31 cellular contexts compared by ENCODE assay signal in genomic region chr2:62744603-62745002, GRCh38.
"Had no signal": no experiment of that assay in that cellular context is flagged by ENCODE, and none has a peak within 500 bp of the region (broad histone marks: within the 10 kb centered on the region; RNA-seq: fewer than 3 reads in every experiment).

No MANE protein-coding gene starts in this region.

- H3K9me3 ChIP-seq: neutrophil, sigmoid colon, upper lobe of left lung, vagina had no signal

- H3K4me3 Mint-ChIP-seq: activated B cell treated with CpG ODN at 0.5 μM for 24 hours; activated CD8-positive, alpha-beta T cell treated with anti-CD3 and anti-CD28 coated beads for 36 hours; activated T-cell treated with anti-CD3 and anti-CD28 coated beads, Interleukin-2, amount 50 U/mL, for 4 hours; activated T-helper 17 cell treated with anti-CD3 and anti-CD28 coated beads, Interleukin-2, amount 50 U/mL, for 72 hours; mesothelial cell of epicardium; naive B cell; nephron progenitor cell; stimulated activated effector memory CD8-positive, alpha-beta T cell treated with anti-CD3 and anti-CD28 coated beads, Interleukin-12 subunit alpha, Interleukin-12 subunit beta, amount 100 ng/mL, for 72 hours; stimulated activated naive CD8-positive, alpha-beta T cell treated with anti-CD3 and anti-CD28 coated beads, Interleukin-15, Interleukin-2, amounts not matched to agents 100 ng/mL and 50 ng/mL, for 24 hours; T-helper 1 cell treated with Interleukin-12 subunit alpha and Interleukin-12 subunit beta and Interleukin-4 antibody, amounts not matched to agents 30 μg/mL and 1 μg/mL, for 36 hours had no signal

- DNase-seq: activated B cell treated with CpG ODN at 0.5 μM for 24 hours; activated CD4-positive, alpha-beta T cell treated with anti-CD3 and anti-CD28 coated beads, Interleukin-2, amount 50 U/mL, for 1 hour; activated CD8-positive, alpha-beta T cell treated with anti-CD3 and anti-CD28 coated beads for 36 hours; activated gamma-delta T cell treated with Interleukin-2 at 50 U/mL for 16 hours; activated naive CD4-positive, alpha-beta T cell treated with anti-CD3 and anti-CD28 coated beads, Interleukin-2, amount 50 U/mL, for 16 hours; activated T-cell treated with anti-CD3 and anti-CD28 coated beads, Interleukin-2, amount 50 U/mL, for 4 hours; amniotic stem cell; brain microvascular endothelial cell; cortex of kidney; glutamatergic neuron; left cardiac atrium; mammary epithelial cell; naive B cell; nephron progenitor cell; sigmoid colon; small intestine; stimulated activated CD4-positive, alpha-beta T cell treated with anti-CD3 and anti-CD28 coated beads, Interleukin-4, amount 100 ng/mL, for 24 hours; T1000; upper lobe of left lung had no signal

- H3K36me3 Mint-ChIP-seq: stimulated activated effector memory CD8-positive, alpha-beta T cell treated with anti-CD3 and anti-CD28 coated beads, Interleukin-12 subunit alpha, Interleukin-12 subunit beta, amount 100 ng/mL, for 72 hours had no signal

- H3K4me1 Mint-ChIP-seq: stimulated activated effector memory CD8-positive, alpha-beta T cell treated with anti-CD3 and anti-CD28 coated beads, Interleukin-12 subunit alpha, Interleukin-12 subunit beta, amount 100 ng/mL, for 72 hours had no signal

- H3K27me3 Mint-ChIP-seq: activated B cell treated with CpG ODN at 0.5 μM for 24 hours; activated CD8-positive, alpha-beta T cell treated with anti-CD3 and anti-CD28 coated beads for 36 hours; activated T-helper 17 cell treated with anti-CD3 and anti-CD28 coated beads, Interleukin-2, amount 50 U/mL, for 72 hours; naive B cell; stimulated activated naive CD8-positive, alpha-beta T cell treated with anti-CD3 and anti-CD28 coated beads, Interleukin-15, Interleukin-2, amounts not matched to agents 100 ng/mL and 50 ng/mL, for 24 hours had no signal

- H3K9me3 Mint-ChIP-seq: activated B cell treated with CpG ODN at 0.5 μM for 24 hours; activated T-helper 17 cell treated with anti-CD3 and anti-CD28 coated beads, Interleukin-2, amount 50 U/mL, for 72 hours; mesothelial cell of epicardium; stimulated activated effector memory CD8-positive, alpha-beta T cell treated with anti-CD3 and anti-CD28 coated beads, Interleukin-12 subunit alpha, Interleukin-12 subunit beta, amount 100 ng/mL, for 72 hours; T-helper 1 cell treated with Interleukin-12 subunit alpha and Interleukin-12 subunit beta and Interleukin-4 antibody, amounts not matched to agents 30 μg/mL and 1 μg/mL, for 36 hours had no signal

- H3K27ac Mint-ChIP-seq: activated B cell treated with CpG ODN at 0.5 μM for 24 hours; activated CD8-positive, alpha-beta T cell treated with anti-CD3 and anti-CD28 coated beads for 36 hours; activated T-helper 17 cell treated with anti-CD3 and anti-CD28 coated beads, Interleukin-2, amount 50 U/mL, for 72 hours; mesothelial cell of epicardium; nephron progenitor cell; stimulated activated effector memory CD8-positive, alpha-beta T cell treated with anti-CD3 and anti-CD28 coated beads, Interleukin-12 subunit alpha, Interleukin-12 subunit beta, amount 100 ng/mL, for 72 hours; stimulated activated naive CD8-positive, alpha-beta T cell treated with anti-CD3 and anti-CD28 coated beads, Interleukin-15, Interleukin-2, amounts not matched to agents 100 ng/mL and 50 ng/mL, for 24 hours; T-helper 1 cell treated with Interleukin-12 subunit alpha and Interleukin-12 subunit beta and Interleukin-4 antibody, amounts not matched to agents 30 μg/mL and 1 μg/mL, for 36 hours had no signal

- H3K4me3 ChIP-seq: sigmoid colon, upper lobe of left lung, vagina had no signal

- H3K36me3 ChIP-seq: brain microvascular endothelial cell, neutrophil, sigmoid colon, upper lobe of left lung, vagina had no signal

- H3K27ac ChIP-seq: brain microvascular endothelial cell, epithelial cell of prostate, neutrophil, upper lobe of left lung, vagina had no signal

- FAIRE-seq: astrocyte, endometrium, frontal cortex, keratinocyte, small intestine had no signal

- ATAC-seq: activated CD8-positive, alpha-beta T cell treated with anti-CD3 and anti-CD28 coated beads for 36 hours; activated T-cell treated with anti-CD3 and anti-CD28 coated beads, Interleukin-2, amount 50 U/mL, for 4 hours; activated T-helper 17 cell treated with anti-CD3 and anti-CD28 coated beads, Interleukin-2, amount 50 U/mL, for 72 hours; left cardiac atrium; stimulated activated effector memory CD8-positive, alpha-beta T cell treated with anti-CD3 and anti-CD28 coated beads, Interleukin-12 subunit alpha, Interleukin-12 subunit beta, amount 100 ng/mL, for 72 hours had no signal

- H3K27me3 ChIP-seq: brain microvascular endothelial cell, neutrophil, sigmoid colon, upper lobe of left lung, vagina had no signal
